ENCODE assay signal across 8 cellular contexts in genomic region chr5:86617309-86617755, GRCh38. TPM values are rescaled to one million over a fixed set of nuclear protein-coding genes. Genes with fewer than 3 reads are reported as not detected.
DNase-seq lines count a peak whose midpoint lies in the region; ATAC-seq and TF ChIP-seq lines count a peak whose summit lies in the region.

No MANE protein-coding gene starts in this region.

- H3F3A ChIP-seq in MM.1S (ENCODE audit: insufficient read depth, low read length): no peaks in the 10 kb centered on the region

- POLR2A ChIA-PET in CD8-positive, alpha-beta memory T cell (lab: Charles Lee): no interaction called here

- TF ChIP-seq CTCF in MM.1S (IDR thresholded peaks at IDR 0.05; ENCODE audit: low read length): no peak
- TF ChIP-seq CTCF in dorsolateral prefrontal cortex (IDR thresholded peaks at IDR 0.05 in 54 of 56, conservative IDR thresholded peaks at IDR 0.05 in 2 of 56; ENCODE audit: low read depth in 1 of 56, partially characterized antibody in 56 of 56): no peak
- TF ChIP-seq CTCF in osteocyte (IDR thresholded peaks at IDR 0.05): no peak
- no peak for TF ChIP-seq CTCF in foreskin keratinocyte (conservative IDR thresholded peaks at IDR 0.05)

- peaks cover 16 to 19% of the 10 kb centered on the region in 2 donors for H3K27me3 Mint-ChIP-seq in CD8-positive, alpha-beta memory T cell
- peaks cover 17% of the 10 kb centered on the region for H3K27me3 Mint-ChIP-seq in osteocyte (ENCODE audit: unreplicated experiment)

- H3K9ac ChIP-seq in MM.1S (ENCODE audit: low read length): no peak overlapping the region

- no peaks in the 10 kb centered on the region for H3K27me3 ChIP-seq in CD8-positive, alpha-beta memory T cell (ENCODE audit: insufficient read depth, low read length, poor library complexity, severe bottlenecking)
- H3K27me3 ChIP-seq in MM.1S (replicated peaks; ENCODE audit: insufficient read depth, low read length) (no peaks in the 10 kb centered on the region), dorsolateral prefrontal cortex (peaks cover 0 to 1% (median 0%) of the 10 kb centered on the region in 45 donors), foreskin keratinocyte (peaks cover 1% of the 10 kb centered on the region)

- peaks cover 0 to 4% (median 0%) of the 10 kb centered on the region in 5 donors for H3K9me3 Mint-ChIP-seq in CD8-positive, alpha-beta memory T cell
- H3K9me3 Mint-ChIP-seq in osteocyte (ENCODE audit: unreplicated experiment): peaks cover 4% of the 10 kb centered on the region

- H3K36me3 Mint-ChIP-seq in CD8-positive, alpha-beta memory T cell: peaks cover 19 to 44% (median 19%) of the 10 kb centered on the region in 3 donors
- peaks cover 34% of the 10 kb centered on the region for H3K36me3 Mint-ChIP-seq in osteocyte (ENCODE audit: unreplicated experiment)

- H3K27ac ChIP-seq in CD8-positive, alpha-beta memory T cell (ENCODE audit: low read depth, low read length): no peak overlapping the region
- H3K27ac ChIP-seq in MM.1S (ENCODE audit: low read length): no peak overlapping the region
- peak overlapping the region in 43 of 59 donors; percentile 35 to 99 (median 94) for H3K27ac ChIP-seq in dorsolateral prefrontal cortex
- no peak overlapping the region for H3K27ac ChIP-seq in foreskin keratinocyte
- no peak overlapping the region for H3K27ac ChIP-seq in caudate nucleus (ENCODE audit: low read depth, low read length)

- no peaks in the 10 kb centered on the region for H4K20me1 ChIP-seq in MM.1S (ENCODE audit: insufficient read depth, low read length)

- H3K9me2 ChIP-seq in MM.1S (replicated peaks; ENCODE audit: insufficient read depth, low read length): no peaks in the 10 kb centered on the region

- no peaks in the 10 kb centered on the region for H3K9me3 ChIP-seq in CD8-positive, alpha-beta memory T cell (ENCODE audit: low read length)
- H3K9me3 ChIP-seq in MM.1S (replicated peaks; ENCODE audit: insufficient read depth, low read length): no peaks in the 10 kb centered on the region

- peak overlapping the region; percentile 98 to 100 (median 100) for H3K4me3 Mint-ChIP-seq in CD8-positive, alpha-beta memory T cell
- H3K4me3 Mint-ChIP-seq in osteocyte (ENCODE audit: unreplicated experiment): peak overlapping the region; percentile 99

- peaks cover 31 to 33% (median 33%) of the 10 kb centered on the region in 3 donors for H3K4me1 Mint-ChIP-seq in CD8-positive, alpha-beta memory T cell
- peaks cover 12% of the 10 kb centered on the region for H3K4me1 Mint-ChIP-seq in osteocyte (ENCODE audit: unreplicated experiment)

- peak overlapping the region; percentile 28; the same call in 1 of the 2 replicates for H3K4me2 ChIP-seq in MM.1S (ENCODE audit: low read depth, low read length)

- H3K4me1 ChIP-seq in CD8-positive, alpha-beta memory T cell (ENCODE audit: insufficient read depth, low read length): peaks cover 11% of the 10 kb centered on the region
- H3K4me1 ChIP-seq in MM.1S (ENCODE audit: low read length) (0 out of 2 replicates have a peak, but pooled peaks cover 4% of the 10 kb centered on the region), foreskin keratinocyte (no peaks in the 10 kb centered on the region)

- peak overlapping the region; percentile 89 for H2AFZ ChIP-seq in MM.1S (ENCODE audit: low read length)

- no peak overlapping the region for H3K4me3 ChIP-seq in CD8-positive, alpha-beta memory T cell (ENCODE audit: low read length)
- H3K4me3 ChIP-seq in MM.1S (ENCODE audit: low read length) (no peak overlapping the region), dorsolateral prefrontal cortex (peak overlapping the region in 53 of 59 donors; percentile 70 to 100 (median 93))

- peak overlapping the region in 7 of 8 donors; percentile 95 to 100 (median 100) for H3K27ac Mint-ChIP-seq in CD8-positive, alpha-beta memory T cell
- peak overlapping the region; percentile 4 for H3K27ac Mint-ChIP-seq in osteocyte (ENCODE audit: unreplicated experiment)

- intact Hi-C loops in dorsolateral prefrontal cortex (cut with DNase I): no loop called here

- H3K79me2 ChIP-seq in MM.1S (ENCODE audit: low read length): peaks cover 24% of the 10 kb centered on the region

- DNase-seq in CD8-positive, alpha-beta memory T cell: no peak
- DNase-seq in MM.1S (no peak), dorsolateral prefrontal cortex (no peak), osteocyte (ENCODE audit: extremely low spot score, unreplicated experiment) (no peak), cortex of kidney (lab: John Stamatoyannopoulos, UW) (no peak), foreskin keratinocyte (no peak), caudate nucleus (lab: John Stamatoyannopoulos, UW) (no peak)

- peaks cover 14% of the 10 kb centered on the region for H3K36me3 ChIP-seq in CD8-positive, alpha-beta memory T cell (ENCODE audit: insufficient read depth, low read length)
- peaks cover 7% of the 10 kb centered on the region; the same call in 1 of the 2 replicates for H3K36me3 ChIP-seq in MM.1S (replicated peaks; ENCODE audit: insufficient read depth, low read length)

- ATAC-seq in foreskin keratinocyte (no peak), GM21737 (IDR thresholded peaks at IDR 0.05; ENCODE audit: unreplicated experiment) (no peak)

- CTCF ChIA-PET in CD8-positive, alpha-beta memory T cell (lab: Charles Lee): no interaction called here

RNA-seq across cellular contexts. Expression of gene COX7C, which starts 0.4 kb away (rescaled TPM):
- total RNA-seq in CD8-positive, alpha-beta memory T cell: 100 to 1,000 TPM; 616 to 647 TPM
- polyA plus RNA-seq in CD8-positive, alpha-beta memory T cell: 727 TPM
- total RNA-seq in dorsolateral prefrontal cortex (100 to 1,000 TPM; 264 to 585 (median 459) TPM), osteocyte (395 and 423 TPM in 2 replicates), foreskin keratinocyte (456 and 468 TPM in 2 replicates)
- polyA plus RNA-seq in foreskin keratinocyte: 699 and 714 TPM in 2 replicates

Comparison
In these comparisons a context has a peak if more than half of its experiments do, and no peak if none do; other contexts are left out.
1. H3K27ac ChIP-seq: peak in dorsolateral prefrontal cortex (43 of 59); none in CD8-positive, alpha-beta memory T cell (single experiment), MM.1S (single experiment), foreskin keratinocyte (single experiment) and caudate nucleus (single experiment).
2. H3K4me3 ChIP-seq: peak in dorsolateral prefrontal cortex (53 of 59); none in CD8-positive, alpha-beta memory T cell (single experiment) and MM.1S (single experiment).